Comparison of ENCODE assay signal across 8 cellular contexts in genomic region chr7:127396184-127396583, GRCh38. TPM values are rescaled to one million over a fixed set of nuclear protein-coding genes. Genes with fewer than 3 reads are reported as not detected.
A peak's percentile ranks its signal among the peaks of the same experiment; 100 is the strongest.
DNase-seq lines count a peak whose midpoint lies in the region; ATAC-seq and TF ChIP-seq lines count a peak whose summit lies in the region.

No MANE protein-coding gene starts in this region.

- peak overlapping the region; percentile 1; the same call in 1 of the 2 replicates for H3K4me2 ChIP-seq in DOHH2 (ENCODE audit: low read length)
- peak overlapping the region; percentile 0 for H3K4me2 ChIP-seq in Loucy (ENCODE audit: low read depth, low read length, poor library complexity, severe bottlenecking)

- DNase-seq in cardiac fibroblast (ENCODE audit: low read depth in 2 of 2) (peak; percentile 33 to 38), sciatic nerve (ENCODE audit: low spot score) (no peak), mesenteric fat pad (ENCODE audit: low spot score) (no peak), activated gamma-delta T cell treated with Interleukin-2 at 50 U/mL for 16 hours (no peak), foreskin melanocyte (no peak)

- intact Hi-C loops in sciatic nerve (cut with DNase I), result no loop called here

- ATAC-seq in GM18907 (IDR thresholded peaks at IDR 0.05; ENCODE audit: unreplicated experiment), result peak; percentile 24
- ATAC-seq in sciatic nerve, result no peak

- H3K9me2 ChIP-seq in DOHH2 (replicated peaks; ENCODE audit: control insufficient read depth, low read length), result no peaks in the 10 kb centered on the region
- no peaks in the 10 kb centered on the region for H3K9me2 ChIP-seq in Loucy (replicated peaks; ENCODE audit: low read depth, low read length)

- peaks cover 39% of the 10 kb centered on the region for H3K4me1 ChIP-seq in DOHH2 (ENCODE audit: control insufficient read depth, low read length)
- H3K4me1 ChIP-seq in Loucy (ENCODE audit: insufficient read depth, low read length, poor library complexity, severe bottlenecking), result peaks cover 23% of the 10 kb centered on the region

- H3K4me3 ChIP-seq in DOHH2 (ENCODE audit: low read length) (no peak overlapping the region), Loucy (ENCODE audit: low read length, poor library complexity, severe bottlenecking) (no peak overlapping the region), cardiac fibroblast (replicated peaks in 1 of 2; ENCODE audit: low read depth in 2 of 2, low read length in 2 of 2) (no peak overlapping the region)

- H4K20me1 ChIP-seq in DOHH2 (ENCODE audit: control insufficient read depth, insufficient read depth, low read depth, low read length), result peaks cover 2% of the 10 kb centered on the region
- H4K20me1 ChIP-seq in Loucy (ENCODE audit: insufficient read depth, low read length, poor library complexity, severe bottlenecking), result peaks cover 13% of the 10 kb centered on the region

- H3F3A ChIP-seq in DOHH2 (ENCODE audit: control insufficient read depth, insufficient read depth), result peaks cover 18% of the 10 kb centered on the region
- 0 out of 2 replicates have a peak, but pooled peaks cover 2% of the 10 kb centered on the region for H3F3A ChIP-seq in Loucy (ENCODE audit: low read depth)

- H3K9ac ChIP-seq in Loucy (ENCODE audit: low read depth, low read length, poor library complexity, severe bottlenecking), result no peak overlapping the region

- TF ChIP-seq CTCF in DOHH2 (IDR thresholded peaks at IDR 0.05; ENCODE audit: low read depth, low read length, poor library complexity, severe bottlenecking) (no peak), Loucy (conservative IDR thresholded peaks at IDR 0.05; ENCODE audit: low read length) (no peak), cardiac fibroblast (IDR thresholded peaks at IDR 0.05; ENCODE audit: low read depth, low read length) (peak; percentile 10)

- H3K27me3 ChIP-seq in DOHH2 (ENCODE audit: control insufficient read depth, low read length), result no peaks in the 10 kb centered on the region
- H3K27me3 ChIP-seq in Loucy (ENCODE audit: insufficient read depth, low read length, poor library complexity, severe bottlenecking), result no peaks in the 10 kb centered on the region

- H3K79me2 ChIP-seq in DOHH2 (ENCODE audit: control insufficient read depth, low read length) (peaks cover 21% of the 10 kb centered on the region), Loucy (ENCODE audit: insufficient read depth, low read length) (peaks cover 13% of the 10 kb centered on the region)

- H3K9me3 ChIP-seq in DOHH2 (ENCODE audit: control insufficient read depth, insufficient read depth, low read length) (0 out of 2 replicates have a peak, but pooled peaks cover 6% of the 10 kb centered on the region), Loucy (ENCODE audit: insufficient read depth, low read depth, low read length) (no peaks in the 10 kb centered on the region)

- H3K27ac ChIP-seq in DOHH2 (ENCODE audit: low read depth, low read length), result peak overlapping the region; percentile 31

- no peak overlapping the region for H2AFZ ChIP-seq in Loucy (ENCODE audit: low read length)

- H3K36me3 ChIP-seq in DOHH2 (ENCODE audit: control insufficient read depth, low read length) (peaks cover 11% of the 10 kb centered on the region), Loucy (ENCODE audit: insufficient read depth, low read length) (no peaks in the 10 kb centered on the region)

RNA-seq across cellular contexts. Expression of gene ZNF800, which starts 3.7 kb away (rescaled TPM):
- total RNA-seq in sciatic nerve (39.2 TPM), mesenteric fat pad (40.2 TPM)

Comparison
In these comparisons a context has a peak if more than half of its experiments do, and no peak if none do; other contexts are left out.
1. DNase-seq: peak in cardiac fibroblast (2 of 2); none in sciatic nerve (single experiment), mesenteric fat pad (single experiment), activated gamma-delta T cell treated with Interleukin-2 at 50 U/mL for 16 hours (single experiment) and foreskin melanocyte (single experiment).